In genomic region chr10:51421853-51422252, GRCh38 we compare ENCODE assay signal across 20 cellular contexts.
DNase-seq lines count a peak whose midpoint lies in the region; ATAC-seq, FAIRE-seq and TF ChIP-seq lines count a peak whose summit lies in the region.
"Had no signal": no experiment of that assay in that cellular context is flagged by ENCODE, and none has a peak within 500 bp of the region (broad histone marks: within the 10 kb centered on the region; RNA-seq: fewer than 3 reads in every experiment).

No MANE protein-coding gene starts in this region.

- TF ChIP-seq CTCF in gastroesophageal sphincter (IDR thresholded peaks at IDR 0.05) (no peak), mucosa of descending colon (IDR thresholded peaks at IDR 0.05) (no peak)

- no peak overlapping the region for H3K4me3 ChIP-seq in gastroesophageal sphincter
- H3K4me3 ChIP-seq in mucosa of descending colon = no peak overlapping the region
- H3K4me3 ChIP-seq in aorta (ENCODE audit: low read length in 2 of 2) = no peak overlapping the region
- H3K4me3 ChIP-seq: colonic mucosa, GM23338, lower lobe of right lung, SJSA1, spleen had no signal

- H3K9me3 ChIP-seq in gastroesophageal sphincter (no peaks in the 10 kb centered on the region), mucosa of descending colon (no peaks in the 10 kb centered on the region), aorta (ENCODE audit: control insufficient read depth, low read length) (no peaks in the 10 kb centered on the region)
- H3K9me3 ChIP-seq: colonic mucosa, lower lobe of right lung, neutrophil, SJSA1, spleen had no signal

- H3K27me3 ChIP-seq in gastroesophageal sphincter = no peaks in the 10 kb centered on the region
- no peaks in the 10 kb centered on the region for H3K27me3 ChIP-seq in aorta (ENCODE audit: control insufficient read depth in 1 of 2, insufficient read depth in 2 of 2, low read length in 1 of 2)
- H3K27me3 ChIP-seq: colonic mucosa, neutrophil, SJSA1, spleen had no signal

- FAIRE-seq in GM12891 (lab: Jason Lieb, UNC) = no peak
- FAIRE-seq: GM12892 had no signal

- no peaks in the 10 kb centered on the region for H3K36me3 ChIP-seq in gastroesophageal sphincter
- H3K36me3 ChIP-seq in mucosa of descending colon (ENCODE audit: low read depth) = no peaks in the 10 kb centered on the region
- no peaks in the 10 kb centered on the region for H3K36me3 ChIP-seq in aorta (ENCODE audit: control insufficient read depth in 1 of 2, insufficient read depth in 2 of 2, low read length in 1 of 2)
- H3K36me3 ChIP-seq: colonic mucosa, lower lobe of right lung, neutrophil, SJSA1, spleen had no signal

- DNase-seq in Right ventricle myocardium inferior (ENCODE audit: missing footprints) (no peak), cardiac septum (ENCODE audit: low spot score) (no peak), mucosa of descending colon (no peak), aorta (no peak), HUDEP-2 (lab: John Stamatoyannopoulos, UW; ENCODE audit: unreplicated experiment in 76 of 76) (no peak), GM12891 (ENCODE audit: insufficient read length, low spot score) (no peak)
- no peak for DNase-seq in effector CD4-positive, alpha-beta T cell
- DNase-seq: NCI-H1048; NCI-H187 treated with DMSO at 0.1 percent for 48 hours; spleen; stimulated activated CD4-positive, alpha-beta T cell treated with anti-CD3 and anti-CD28 coated beads, Interleukin-4, amount 100 ng/mL, for 4 hours had no signal

- ATAC-seq in Right ventricle myocardium inferior = peak; percentile 68
- no peak for ATAC-seq in gastroesophageal sphincter
- peak; percentile 31 for ATAC-seq in mucosa of descending colon
- peak; percentile 33 for ATAC-seq in aorta (ENCODE audit: low FRiP score)
- ATAC-seq: Panc1; stimulated activated naive CD8-positive, alpha-beta T cell treated with anti-CD3 and anti-CD28 coated beads, Interleukin-15, Interleukin-2, amounts not matched to agents 100 U/mL and 50 U/mL, for 24 hours had no signal

- no peak for TF ChIP-seq EP300 in gastroesophageal sphincter (IDR thresholded peaks at IDR 0.05)

- peak overlapping the region in 3 of 4 donors; percentile 49 to 61 (median 59) for H3K27ac ChIP-seq in gastroesophageal sphincter
- peak overlapping the region; percentile 16 to 85 for H3K27ac ChIP-seq in aorta (ENCODE audit: low read depth in 1 of 2, low read length in 2 of 2)
- H3K27ac ChIP-seq: lower lobe of right lung, neutrophil, SJSA1 had no signal

- WGBS in gastroesophageal sphincter (ENCODE audit: low coverage in 1 of 2), 2 donors = 47 to 82% methylated on average over 1 of the region's 1 CpG
- WGBS in aorta, 2 donors = 8 to 13% methylated on average over 1 of the region's 1 CpG

- intact Hi-C loops in Right ventricle myocardium inferior (cut with DNase I) = loop anchor here (5.0 to 10.0 kb wide), 3 partner anchors 187 to 350 kb away; partner anchors contain the start of genes CSTF2T and PRKG1
- intact Hi-C loops in cardiac septum (cut with DNase I) = loop anchor here (2.0 kb wide), 1 partner anchor 347 kb away; the partner anchor contains the start of gene PRKG1
- intact Hi-C loops in mucosa of descending colon (cut with DNase I, micrococcal nuclease) = loop anchor here in 1 of 2 donors (10.0 kb wide), 1 partner anchor 347 kb away; the partner anchor contains the start of gene PRKG1
- intact Hi-C loops in aorta (cut with DNase I) = loop anchor here in 1 of 2 donors (10.0 kb wide), 3 partner anchors 117 to 417 kb away; partner anchors contain the start of gene PRKG1

- no peak for TF ChIP-seq POLR2A in gastroesophageal sphincter (IDR thresholded peaks at IDR 0.05)
- TF ChIP-seq POLR2A in GM12891 (IDR thresholded peaks at IDR 0.05; ENCODE audit: low read depth, low read length) = no peak

- peaks cover 0 to 14% (median 0%) of the 10 kb centered on the region in 3 donors for H3K4me1 ChIP-seq in gastroesophageal sphincter
- peaks cover 6% of the 10 kb centered on the region for H3K4me1 ChIP-seq in mucosa of descending colon (ENCODE audit: low read depth)
- peaks cover 9 to 23% of the 10 kb centered on the region in 2 donors for H3K4me1 ChIP-seq in aorta (ENCODE audit: control insufficient read depth in 1 of 2, insufficient read depth in 2 of 2, low read length in 2 of 2)
- H3K4me1 ChIP-seq: lower lobe of right lung, SJSA1, spleen had no signal

TF ChIP-seq in GM12891, 5 proteins besides CTCF, POLR2A, EP300 and RAD21:
- TF ChIP-seq POLR2AphosphoS5 (IDR thresholded peaks at IDR 0.05; ENCODE audit: low read depth, low read length) = no peak
- no peak for TF ChIP-seq PAX5 (IDR thresholded peaks at IDR 0.05; ENCODE audit: insufficient read depth, low read length, severe bottlenecking)
- TF ChIP-seq SPI1 (IDR thresholded peaks at IDR 0.05; ENCODE audit: low read depth, low read length) = no peak
- no peak for TF ChIP-seq TAF1 (IDR thresholded peaks at IDR 0.05; ENCODE audit: low read depth, low read length)
- no peak for TF ChIP-seq POU2F2 (IDR thresholded peaks at IDR 0.05; ENCODE audit: low read depth, low read length)
